In the genomic region with DNA sequence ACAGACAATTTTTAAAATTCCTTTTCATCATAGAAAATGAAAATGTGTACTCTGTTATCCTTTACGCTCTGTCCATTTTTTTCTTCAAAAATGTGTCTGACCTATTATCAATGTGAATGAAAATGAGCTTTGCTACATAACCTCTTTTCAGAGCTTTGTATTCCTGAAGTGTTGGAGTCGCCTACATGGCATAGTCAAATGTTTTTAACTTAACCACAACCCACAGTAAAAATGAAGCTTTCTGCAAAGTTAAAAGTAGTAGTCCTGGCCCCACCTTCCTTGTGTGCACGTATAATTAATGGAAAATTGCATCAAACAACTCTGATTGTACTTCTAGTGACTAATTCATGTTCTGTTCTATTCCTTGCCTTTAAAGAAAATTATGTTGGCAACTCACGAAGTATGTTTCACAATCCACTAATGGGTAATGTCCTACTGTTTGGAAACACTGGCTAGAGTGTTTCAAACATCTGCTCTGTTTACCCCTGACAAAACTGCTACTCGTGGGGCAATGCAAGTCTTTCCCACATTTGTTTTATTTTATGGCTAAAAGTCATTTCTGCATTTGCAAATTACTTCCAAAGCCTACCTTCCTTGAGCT, we compare ENCODE assay signal across 12 cellular contexts. TPM values are rescaled to one million over a fixed set of nuclear protein-coding genes. Genes with fewer than 3 reads are reported as not detected.
DNase-seq lines count a peak whose midpoint lies in the region; ATAC-seq, FAIRE-seq and TF ChIP-seq lines count a peak whose summit lies in the region.
"Had no signal": no experiment of that assay in that cellular context is flagged by ENCODE, and none has a peak within 500 bp of the region (broad histone marks: within the 10 kb centered on the region; RNA-seq: fewer than 3 reads in every experiment).

No MANE protein-coding gene starts in this region.

- no peak for TF ChIP-seq EP300 in suprapubic skin (IDR thresholded peaks at IDR 0.05)

- CTCF ChIA-PET in MCF 10A (lab: Yijun Ruan, JAX): interaction anchor here (0.5 to 3.1 kb wide), 11 partner anchors 10 to 1138 kb away, joined by 3 to 32 read pairs (median 4); partner anchors contain the start of gene PSAT1

- DNase-seq in MCF 10A (ENCODE audit: unreplicated experiment): peak; percentile 90
- DNase-seq in breast epithelium (ENCODE audit: low spot score in 2 of 2): no peak
- peak; percentile 84 for DNase-seq in astrocyte (ENCODE audit: low read depth)
- DNase-seq in hepatocyte (ENCODE audit: low spot score): peak; percentile 20
- DNase-seq in suprapubic skin (ENCODE audit: low spot score in 2 of 2): no peak
- no peak for DNase-seq in ecto neural progenitor cell (ENCODE audit: low spot score)
- no peak for DNase-seq in NCI-H1417 treated with DMSO at 0.1 percent for 48 hours (lab: John Stamatoyannopoulos, UW)
- DNase-seq: effector memory CD4-positive, alpha-beta T cell; stimulated activated CD4-positive, alpha-beta T cell treated with anti-CD3 and anti-CD28 coated beads, Interleukin-2, amount 100 ng/mL, for 24 hours had no signal

- no peaks in the 10 kb centered on the region for H3K9me2 ChIP-seq in hepatocyte (replicated peaks; ENCODE audit: insufficient read depth)

- H4K20me1 ChIP-seq in astrocyte (ENCODE audit: insufficient read depth, low read length) (no peaks in the 10 kb centered on the region), hepatocyte (ENCODE audit: insufficient read depth, poor library complexity, severe bottlenecking) (no peaks in the 10 kb centered on the region)

- H2AFZ ChIP-seq in astrocyte (ENCODE audit: low read depth, low read length): no peak overlapping the region
- no peak overlapping the region for H2AFZ ChIP-seq in hepatocyte

- H3K27ac ChIP-seq in breast epithelium (no peak overlapping the region), astrocyte (ENCODE audit: low read depth, low read length) (no peak overlapping the region), hepatocyte (peak overlapping the region; percentile 63), suprapubic skin (peak overlapping the region; percentile 46)

- intact Hi-C loops in MCF 10A (cut with micrococcal nuclease) (loop anchor here (1.0 kb wide), 1 partner anchor 19 kb away; the partner anchor contains the start of gene PSAT1), breast epithelium (cut with DNase I; ENCODE audit: low total_unique reads) (loop anchor here (5.0 kb wide), 1 partner anchor 986 kb away; no protein-coding TSS in a partner anchor)

- H3K36me3 ChIP-seq in breast epithelium: no peaks in the 10 kb centered on the region
- H3K36me3 ChIP-seq in astrocyte (ENCODE audit: insufficient read depth, low read length): no peaks in the 10 kb centered on the region
- no peaks in the 10 kb centered on the region for H3K36me3 ChIP-seq in hepatocyte (replicated peaks; ENCODE audit: insufficient read depth, low read depth)
- H3K36me3 ChIP-seq in suprapubic skin: no peaks in the 10 kb centered on the region

- H3K4me1 ChIP-seq in breast epithelium (peaks cover 0 to 5% of the 10 kb centered on the region in 2 donors), astrocyte (ENCODE audit: insufficient read depth, low read length) (no peaks in the 10 kb centered on the region), hepatocyte (ENCODE audit: insufficient read depth) (peaks cover 22% of the 10 kb centered on the region), suprapubic skin (peaks cover 25% of the 10 kb centered on the region)

- BruUV-seq in MCF 10A (replicated peaks; lab: Mats Ljungman, UMichigan): no TSS peak

- H3K9me3 ChIP-seq in breast epithelium: no peaks in the 10 kb centered on the region
- H3K9me3 ChIP-seq in astrocyte (ENCODE audit: insufficient read depth, low read depth, low read length): no peaks in the 10 kb centered on the region
- H3K9me3 ChIP-seq in hepatocyte (ENCODE audit: low read depth): no peaks in the 10 kb centered on the region
- H3K9me3 ChIP-seq in suprapubic skin: no peaks in the 10 kb centered on the region

- no peak overlapping the region for H3K9ac ChIP-seq in astrocyte (ENCODE audit: low read length)

- 62% methylated on average over 5 of the region's 5 CpGs for WGBS in hepatocyte (ENCODE audit: low lambda C conversion rate, missing lambda C conversion rate)
- 38% methylated on average over 5 of the region's 5 CpGs for WGBS in suprapubic skin

- no peak for FAIRE-seq in astrocyte (lab: Jason Lieb, UNC)
- FAIRE-seq: A204.1 had no signal

- H3K4me3 Mint-ChIP-seq in MCF 10A (ENCODE audit: unreplicated experiment) (peak overlapping the region; percentile 8), astrocyte (ENCODE audit: unreplicated experiment) (no peak overlapping the region)
- H3K4me3 Mint-ChIP-seq: activated naive CD8-positive, alpha-beta T cell had no signal

- no peaks in the 10 kb centered on the region for H3K36me3 Mint-ChIP-seq in MCF 10A (ENCODE audit: insufficient read depth, unreplicated experiment)
- H3K36me3 Mint-ChIP-seq in astrocyte (ENCODE audit: low read depth, unreplicated experiment): no peaks in the 10 kb centered on the region

- H3K79me2 ChIP-seq in astrocyte (ENCODE audit: insufficient read depth, low read length) (no peaks in the 10 kb centered on the region), hepatocyte (no peaks in the 10 kb centered on the region)

- peak overlapping the region; percentile 95 for H3K27ac Mint-ChIP-seq in MCF 10A (ENCODE audit: low read depth, unreplicated experiment)
- H3K27ac Mint-ChIP-seq in astrocyte (ENCODE audit: unreplicated experiment): no peak overlapping the region
- H3K27ac Mint-ChIP-seq: activated naive CD8-positive, alpha-beta T cell had no signal

- H3K9me3 Mint-ChIP-seq in MCF 10A (ENCODE audit: unreplicated experiment): no peaks in the 10 kb centered on the region
- peaks cover under 1% of the 10 kb centered on the region for H3K9me3 Mint-ChIP-seq in astrocyte (ENCODE audit: unreplicated experiment)

- H3K4me1 Mint-ChIP-seq in MCF 10A (ENCODE audit: insufficient read depth, unreplicated experiment) (peaks cover 20% of the 10 kb centered on the region), astrocyte (ENCODE audit: low read depth, unreplicated experiment) (peaks cover 28% of the 10 kb centered on the region)

- H3K27me3 ChIP-seq in breast epithelium (no peaks in the 10 kb centered on the region), astrocyte (ENCODE audit: insufficient read depth, low read length) (no peaks in the 10 kb centered on the region), hepatocyte (no peaks in the 10 kb centered on the region), suprapubic skin (no peaks in the 10 kb centered on the region)

- H3K4me2 ChIP-seq in astrocyte (ENCODE audit: low read length) (no peak overlapping the region), hepatocyte (peak overlapping the region; percentile 62)

- TF ChIP-seq POLR2A in breast epithelium (IDR thresholded peaks at IDR 0.05) (no peak), suprapubic skin (IDR thresholded peaks at IDR 0.05) (no peak)

- no peak overlapping the region for H3K4me3 ChIP-seq in breast epithelium
- H3K4me3 ChIP-seq in astrocyte (ENCODE audit: insufficient read depth, low read depth, low read length): no peak overlapping the region
- no peak overlapping the region for H3K4me3 ChIP-seq in hepatocyte
- no peak overlapping the region for H3K4me3 ChIP-seq in suprapubic skin

- POLR2A ChIA-PET in MCF 10A (lab: Yijun Ruan, JAX): interaction anchor here (0.8 to 4.4 kb wide), 12 partner anchors 9 to 42 kb away, joined by 3 to 116 read pairs (median 8); partner anchors contain the start of genes CEP78 and PSAT1

- ATAC-seq in GM19467 (IDR thresholded peaks at IDR 0.05; ENCODE audit: unreplicated experiment): no peak

- H3K27me3 Mint-ChIP-seq in MCF 10A (ENCODE audit: insufficient read depth, unreplicated experiment) (no peaks in the 10 kb centered on the region), astrocyte (ENCODE audit: low read depth, unreplicated experiment) (no peaks in the 10 kb centered on the region)
- H3K27me3 Mint-ChIP-seq: activated naive CD8-positive, alpha-beta T cell had no signal

- no peak for TF ChIP-seq CTCF in MCF 10A (IDR thresholded peaks at IDR 0.05; ENCODE audit: unreplicated experiment)
- TF ChIP-seq CTCF in breast epithelium (IDR thresholded peaks at IDR 0.05): no peak
- no peak for TF ChIP-seq CTCF in astrocyte (IDR thresholded peaks at IDR 0.05; ENCODE audit: insufficient read depth, low read depth, low read length)
- TF ChIP-seq CTCF in hepatocyte (IDR thresholded peaks at IDR 0.05; ENCODE audit: poor library complexity): no peak
- TF ChIP-seq CTCF in suprapubic skin (IDR thresholded peaks at IDR 0.05): no peak

RNA-seq across cellular contexts. Expression of gene PSAT1, which starts 18.6 kb away (rescaled TPM):
- total RNA-seq in MCF 10A (2022) (263 and 326 TPM in 2 replicates), breast epithelium (1 to 10 TPM in 2 of 3 donors, under 1 TPM in 1; 0.48 to 7.6 (median 2.3) TPM), astrocyte (326 and 335 TPM in 2 replicates), hepatocyte (149 and 186 TPM in 2 replicates), suprapubic skin (100 to 1,000 TPM in 1 of 4 donors, 10 to 100 TPM in 3; 47.4 to 101 (median 75.7) TPM)
- polyA plus RNA-seq in hepatocyte: 85.7 and 120 TPM in 2 replicates

RNA-seq across cellular contexts. Expression of gene CEP78, which starts 42.4 kb away (rescaled TPM):
- total RNA-seq in MCF 10A (2022) (13.7 and 17.8 TPM in 2 replicates), breast epithelium (10 to 100 TPM in 2 of 3 donors, 1 to 10 TPM in 1; 8.8 to 22.1 (median 16.4) TPM), astrocyte (20.1 and 21.5 TPM in 2 replicates), hepatocyte (14.7 and 17.2 TPM in 2 replicates), suprapubic skin (10 to 100 TPM in 3 of 4 donors, 1 to 10 TPM in 1; 8.7 to 15.0 (median 11.7) TPM)
- polyA plus RNA-seq in hepatocyte: 8.1 and 8.2 TPM in 2 replicates

Comparison
In these comparisons a context has a peak if more than half of its experiments do, and no peak if none do; other contexts are left out.
1. DNase-seq: peak in MCF 10A (single experiment), astrocyte (single experiment) and hepatocyte (single experiment); none in breast epithelium (0 of 2), suprapubic skin (0 of 2), ecto neural progenitor cell (single experiment) and NCI-H1417 treated with DMSO at 0.1 percent for 48 hours (single experiment).
2. RNA of gene PSAT1, which starts 18.6 kb away (total RNA-seq): 326 to 335 TPM in astrocyte, 263 to 326 TPM in MCF 10A, 149 to 186 TPM in hepatocyte and 47.4 to 101 TPM in suprapubic skin; 0.48 to 7.6 TPM in breast epithelium; every median in the first group is over 4 times any median in the second.
3. H3K27ac ChIP-seq: peak in hepatocyte (single experiment) and suprapubic skin (single experiment); none in breast epithelium (0 of 2) and astrocyte (single experiment).